8 cellular contexts compared by ENCODE assay signal in genomic region chr7:131027287-131027773, GRCh38.
DNase-seq lines count a peak whose midpoint lies in the region; ATAC-seq and TF ChIP-seq lines count a peak whose summit lies in the region.

No MANE protein-coding gene starts in this region.

- no peaks in the 10 kb centered on the region for H3K27me3 ChIP-seq in adipocyte (replicated peaks; ENCODE audit: control insufficient read depth, insufficient read depth, low read length)
- H3K27me3 ChIP-seq in layer of hippocampus (ENCODE audit: control insufficient read depth, insufficient read depth, low read length), result no peaks in the 10 kb centered on the region
- no peaks in the 10 kb centered on the region for H3K27me3 ChIP-seq in vagina

- no peak overlapping the region for H3K9ac ChIP-seq in adipocyte (ENCODE audit: low read length)

- ATAC-seq in HG02610 (IDR thresholded peaks at IDR 0.05; ENCODE audit: unreplicated experiment) (no peak), GM19328 (IDR thresholded peaks at IDR 0.05; ENCODE audit: unreplicated experiment) (no peak)

- H3K36me3 ChIP-seq in adipocyte (ENCODE audit: control insufficient read depth, insufficient read depth, low read length, severe bottlenecking) (peaks cover 23% of the 10 kb centered on the region), vagina (peaks cover 0 to 8% of the 10 kb centered on the region in 2 donors)

- DNase-seq in GF-D8 (lab: John Stamatoyannopoulos, UW) (peak; percentile 74), NCI-H1694 treated with DMSO at 0.1 percent for 48 hours (lab: John Stamatoyannopoulos, UW) (peak; percentile 78), adipocyte (ENCODE audit: low read depth) (peak; percentile 98), vagina (ENCODE audit: extremely low spot score in 2 of 2) (no peak), DMS153 (lab: John Stamatoyannopoulos, UW) (no peak)

- TF ChIP-seq POLR2A in vagina (IDR thresholded peaks at IDR 0.05), result no peak

- H3K4me3 ChIP-seq in adipocyte (ENCODE audit: low read length) (no peak overlapping the region), vagina (no peak overlapping the region)

- peak overlapping the region; percentile 48 for H3K27ac ChIP-seq in layer of hippocampus (ENCODE audit: low read depth, low read length)
- peak overlapping the region; percentile 17 for H3K27ac ChIP-seq in vagina

- no peak for TF ChIP-seq CTCF in vagina (IDR thresholded peaks at IDR 0.05)

- no peaks in the 10 kb centered on the region for H3K9me3 ChIP-seq in adipocyte (ENCODE audit: control insufficient read depth, low read length)
- no peaks in the 10 kb centered on the region for H3K9me3 ChIP-seq in vagina

- intact Hi-C loops in vagina (cut with DNase I), result no loop called here

- H3K4me1 ChIP-seq in adipocyte (ENCODE audit: control insufficient read depth, insufficient read depth, low read length), result peaks cover 17% of the 10 kb centered on the region
- H3K4me1 ChIP-seq in vagina, result peaks cover 73% of the 10 kb centered on the region

Comparison
In these comparisons a context has a peak if more than half of its experiments do, and no peak if none do; other contexts are left out.
1. DNase-seq: peak in GF-D8 (single experiment), NCI-H1694 treated with DMSO at 0.1 percent for 48 hours (single experiment) and adipocyte (single experiment); none in vagina (0 of 2) and DMS153 (single experiment).